ENCODE assay signal across 21 cellular contexts in genomic region chr3:46143951-46144473, GRCh38.
DNase-seq lines count a peak whose midpoint lies in the region; ATAC-seq, FAIRE-seq and TF ChIP-seq lines count a peak whose summit lies in the region.
"Had no signal": no experiment of that assay in that cellular context is flagged by ENCODE, and none has a peak within 500 bp of the region (broad histone marks: within the 10 kb centered on the region; RNA-seq: fewer than 3 reads in every experiment).

No MANE protein-coding gene starts in this region.

- H3K9me3 ChIP-seq in left lung (no peaks in the 10 kb centered on the region), uterus (no peaks in the 10 kb centered on the region)

- H3K4me3 ChIP-seq in left lung (no peak overlapping the region), uterus (no peak overlapping the region)

- intact Hi-C loops in left lung (cut with DNase I) (no loop called here), uterus (cut with DNase I; ENCODE audit: low total_unique reads) (no loop called here)

- H3K4me1 ChIP-seq in left lung (peaks cover 0 to 26% of the 10 kb centered on the region in 2 donors), uterus (no peaks in the 10 kb centered on the region)

- H3K27ac ChIP-seq in left lung (peak overlapping the region in 1 of 2 donors; percentile 46), uterus (no peak overlapping the region)

- DNase-seq in NOMO-1 treated with DMSO at 0.1 percent for 48 hours (lab: John Stamatoyannopoulos, UW; ENCODE audit: unreplicated experiment) (peak; percentile 11), NOMO-1 treated with dmso at 0.1 percent for 144 hours (lab: John Stamatoyannopoulos, UW; ENCODE audit: unreplicated experiment) (no peak), cerebellar cortex (ENCODE audit: low spot score) (peak; percentile 20), left lung (peak in 1 of 2 donors; percentile 68), superior temporal gyrus (ENCODE audit: extremely low spot score) (peak; percentile 40), uterus (no peak), GM19239 (ENCODE audit: insufficient read length, low spot score) (no peak)
- DNase-seq: AML-193; effector memory CD8-positive, alpha-beta T cell; NCI-H1092; NCI-H2081; NCI-H446; nephron progenitor cell; NK-92 treated with Interleukin-12 subunit alpha and Interleukin-12 subunit beta, amount 100 ng/mL, for 24 hours; small intestine; T-helper 9 cell had no signal

- ATAC-seq in left lung (peak; percentile 49), HG03139 (IDR thresholded peaks at IDR 0.05; ENCODE audit: unreplicated experiment) (no peak)
- ATAC-seq: effector memory CD8-positive, alpha-beta T cell; esophagus mucosa; stimulated activated memory B cell treated with anti-CD40 and anti-IgM and Interleukin-4, amounts not matched to agents 10 μg/mL and 1 μg/mL and 100 μg/mL, for 72 hours; WTC11 had no signal

- H3K27me3 ChIP-seq in left lung (no peaks in the 10 kb centered on the region), uterus (no peaks in the 10 kb centered on the region)

- H3K36me3 ChIP-seq in left lung (no peaks in the 10 kb centered on the region), uterus (no peaks in the 10 kb centered on the region)

- no peak for TF ChIP-seq POLR2A in uterus (IDR thresholded peaks at IDR 0.05)

- no peak for FAIRE-seq in GM19239 (lab: Jason Lieb, UNC)
- FAIRE-seq: frontal cortex, small intestine had no signal

- no peak for TF ChIP-seq CTCF in left lung (IDR thresholded peaks at IDR 0.05)
- no peak for TF ChIP-seq CTCF in uterus (IDR thresholded peaks at IDR 0.05)

Comparison
In these comparisons a context has a peak if more than half of its experiments do, and no peak if none do; other contexts are left out.
1. DNase-seq: peak in NOMO-1 treated with DMSO at 0.1 percent for 48 hours (single experiment), cerebellar cortex (single experiment) and superior temporal gyrus (single experiment); none in NOMO-1 treated with dmso at 0.1 percent for 144 hours (single experiment), uterus (0 of 2) and GM19239 (single experiment).